Comparison of ENCODE assay signal across 9 cellular contexts in the genomic region with DNA sequence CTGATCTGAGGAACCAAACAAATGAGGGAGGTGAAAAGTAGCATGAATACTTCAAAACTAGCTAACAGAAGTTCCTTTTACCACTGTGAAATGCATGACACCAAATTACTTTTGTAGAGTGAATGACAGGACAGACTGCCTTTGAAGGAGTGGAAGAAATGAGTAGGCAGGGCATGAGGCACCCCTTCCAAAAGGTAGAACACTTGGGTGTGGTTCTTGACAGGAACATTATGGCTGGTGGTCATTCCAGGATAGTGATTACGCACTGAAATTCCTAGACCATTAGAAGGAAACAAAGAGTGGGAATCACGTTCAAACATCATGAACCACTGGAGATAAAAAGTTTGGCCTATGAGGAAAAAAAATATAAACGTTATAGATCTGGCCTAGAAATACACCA. TPM values are rescaled to one million over a fixed set of nuclear protein-coding genes. Genes with fewer than 3 reads are reported as not detected.
DNase-seq lines count a peak whose midpoint lies in the region; ATAC-seq and TF ChIP-seq lines count a peak whose summit lies in the region.
"Had no signal": no experiment of that assay in that cellular context is flagged by ENCODE, and none has a peak within 500 bp of the region (broad histone marks: within the 10 kb centered on the region; RNA-seq: fewer than 3 reads in every experiment).

No MANE protein-coding gene starts in this region.

- no peaks in the 10 kb centered on the region for H3F3A ChIP-seq in Loucy (ENCODE audit: low read depth)

- H3K18ac ChIP-seq in mesendoderm (ENCODE audit: low read length), result no peak overlapping the region

- no peaks in the 10 kb centered on the region for H3K27me3 ChIP-seq in CD8-positive, alpha-beta T cell (ENCODE audit: insufficient read depth, low read length)
- H3K27me3 ChIP-seq in Loucy (ENCODE audit: insufficient read depth, low read length, poor library complexity, severe bottlenecking) (no peaks in the 10 kb centered on the region), mesendoderm (ENCODE audit: insufficient read depth, low read length, poor library complexity) (no peaks in the 10 kb centered on the region)

- no peak overlapping the region for H3K4ac ChIP-seq in mesendoderm (ENCODE audit: low read depth, low read length)

- H4K5ac ChIP-seq in mesendoderm (ENCODE audit: low read length), result no peak overlapping the region

- peak overlapping the region; percentile 60 for H3K56ac ChIP-seq in mesendoderm (ENCODE audit: low read length)

- peaks cover 46% of the 10 kb centered on the region for H3K36me3 Mint-ChIP-seq in CD8-positive, alpha-beta T cell
- peaks cover 24% of the 10 kb centered on the region for H3K36me3 Mint-ChIP-seq in activated naive CD8-positive, alpha-beta T cell treated with anti-CD3 and anti-CD28 coated beads, Interleukin-2, amount 10 ng/mL, durations not matched to agents 7 days and 5 days

- peaks cover 62% of the 10 kb centered on the region for H4K20me1 ChIP-seq in Loucy (ENCODE audit: insufficient read depth, low read length, poor library complexity, severe bottlenecking)

- CTCF ChIA-PET in CD8-positive, alpha-beta T cell (lab: Charles Lee), result interaction anchor here (1.3 kb wide), 1 partner anchor 150 kb away, joined by 4 read pairs; no protein-coding TSS in a partner anchor

- intact Hi-C loops in CD8-positive, alpha-beta T cell (cut with DNase I, micrococcal nuclease), result loop anchor here (5.0 to 10.0 kb wide), 6 partner anchors 257 to 1481 kb away; a partner anchor contains a TSS

- peak overlapping the region; percentile 94 for H3K9ac ChIP-seq in Loucy (ENCODE audit: low read depth, low read length, poor library complexity, severe bottlenecking)
- no peak overlapping the region for H3K9ac ChIP-seq in mesendoderm (ENCODE audit: low read length)

- H3K9me3 ChIP-seq in CD8-positive, alpha-beta T cell (ENCODE audit: low read length), result no peaks in the 10 kb centered on the region
- no peaks in the 10 kb centered on the region for H3K9me3 ChIP-seq in Loucy (ENCODE audit: insufficient read depth, low read depth, low read length)

- no peak for ATAC-seq in CD8-positive, alpha-beta T cell
- no peak for ATAC-seq in activated naive CD8-positive, alpha-beta T cell treated with anti-CD3 and anti-CD28 coated beads, Interleukin-2, amount 10 ng/mL, durations not matched to agents 7 days and 5 days (ENCODE audit: low read depth)
- no peak for ATAC-seq in GM21723 (IDR thresholded peaks at IDR 0.05; ENCODE audit: unreplicated experiment)
- ATAC-seq in omental fat pad (ENCODE audit: low FRiP score), result no peak
- ATAC-seq: activated CD4-positive, CD25-positive, alpha-beta regulatory T cell treated with anti-CD3 and anti-CD28 coated beads, Interleukin-2, amount 50 U/mL, for 24 hours had no signal

- H3K79me1 ChIP-seq in mesendoderm (ENCODE audit: low read length), result no peaks in the 10 kb centered on the region

- H3K4me1 ChIP-seq in CD8-positive, alpha-beta T cell (ENCODE audit: insufficient read depth, low read length), result peaks cover 41% of the 10 kb centered on the region
- H3K4me1 ChIP-seq in Loucy (ENCODE audit: insufficient read depth, low read length, poor library complexity, severe bottlenecking), result peaks cover 14% of the 10 kb centered on the region
- no peaks in the 10 kb centered on the region for H3K4me1 ChIP-seq in mesendoderm (ENCODE audit: control insufficient read depth, low read depth, low read length)

- H3K27ac Mint-ChIP-seq in CD8-positive, alpha-beta T cell, result peak overlapping the region; percentile 79
- H3K27ac Mint-ChIP-seq in activated naive CD8-positive, alpha-beta T cell treated with anti-CD3 and anti-CD28 coated beads, Interleukin-2, amount 10 ng/mL, durations not matched to agents 7 days and 5 days, result peak overlapping the region; percentile 55

- H3K23ac ChIP-seq in mesendoderm (ENCODE audit: low read length), result no peak overlapping the region

- H2AK5ac ChIP-seq in mesendoderm (ENCODE audit: low read length), result no peak overlapping the region

- H3K9me3 Mint-ChIP-seq in CD8-positive, alpha-beta T cell, result no peaks in the 10 kb centered on the region
- H3K9me3 Mint-ChIP-seq in activated naive CD8-positive, alpha-beta T cell treated with anti-CD3 and anti-CD28 coated beads, Interleukin-2, amount 10 ng/mL, durations not matched to agents 7 days and 5 days, result no peaks in the 10 kb centered on the region

- H3K9me2 ChIP-seq in Loucy (replicated peaks; ENCODE audit: low read depth, low read length), result no peaks in the 10 kb centered on the region

- no peak for DNase-seq in CD8-positive, alpha-beta T cell
- no peak for DNase-seq in activated naive CD8-positive, alpha-beta T cell treated with anti-CD3 and anti-CD28 coated beads, Interleukin-2, amount 10 ng/mL, durations not matched to agents 7 days and 5 days
- DNase-seq in mesendoderm (no peak), caudate nucleus (lab: John Stamatoyannopoulos, UW) (no peak), omental fat pad (ENCODE audit: low spot score) (no peak), GM10266 (ENCODE audit: extremely low spot score) (no peak)

- no peak overlapping the region for H2BK5ac ChIP-seq in mesendoderm (ENCODE audit: low read length)

- no peak overlapping the region for H4K8ac ChIP-seq in mesendoderm (ENCODE audit: low read depth, low read length)

- WGBS in mesendoderm (ENCODE audit: extremely low coverage, insufficient coverage, low lambda C conversion rate), result no CpG with 5 or more reads among the region's 3 CpGs

- peaks cover 61% of the 10 kb centered on the region for H3K4me1 Mint-ChIP-seq in CD8-positive, alpha-beta T cell (ENCODE audit: low read depth)
- H3K4me1 Mint-ChIP-seq in activated naive CD8-positive, alpha-beta T cell treated with anti-CD3 and anti-CD28 coated beads, Interleukin-2, amount 10 ng/mL, durations not matched to agents 7 days and 5 days, result peaks cover 23% of the 10 kb centered on the region

- H3K36me3 ChIP-seq in CD8-positive, alpha-beta T cell (ENCODE audit: insufficient read depth, low read length), result peaks cover 3% of the 10 kb centered on the region
- H3K36me3 ChIP-seq in Loucy (ENCODE audit: insufficient read depth, low read length), result peaks cover 28% of the 10 kb centered on the region; the same call in 1 of the 2 replicates
- H3K36me3 ChIP-seq in mesendoderm (ENCODE audit: control insufficient read depth, insufficient read depth, low read length), result peaks cover 1% of the 10 kb centered on the region

- H2BK120ac ChIP-seq in mesendoderm (ENCODE audit: low read depth, low read length), result no peak overlapping the region

- H3K79me2 ChIP-seq in Loucy (ENCODE audit: insufficient read depth, low read length) (peaks cover 86% of the 10 kb centered on the region), mesendoderm (ENCODE audit: control insufficient read depth, insufficient read depth, low read length) (peaks cover 49% of the 10 kb centered on the region)

- H3K4me3 ChIP-seq in CD8-positive, alpha-beta T cell (ENCODE audit: low read depth, low read length), result no peak overlapping the region
- peak overlapping the region; percentile 85 for H3K4me3 ChIP-seq in Loucy (ENCODE audit: low read length, poor library complexity, severe bottlenecking)
- H3K4me3 ChIP-seq in mesendoderm (ENCODE audit: low read length), result no peak overlapping the region

- H3K4me3 Mint-ChIP-seq in CD8-positive, alpha-beta T cell, result peak overlapping the region; percentile 20
- peak overlapping the region; percentile 35 for H3K4me3 Mint-ChIP-seq in activated naive CD8-positive, alpha-beta T cell treated with anti-CD3 and anti-CD28 coated beads, Interleukin-2, amount 10 ng/mL, durations not matched to agents 7 days and 5 days

- H3K4me2 ChIP-seq in Loucy (ENCODE audit: low read depth, low read length, poor library complexity, severe bottlenecking), result peak overlapping the region; percentile 91
- no peak overlapping the region for H3K4me2 ChIP-seq in mesendoderm (ENCODE audit: low read length)

- H2AFZ ChIP-seq in Loucy (ENCODE audit: low read length), result no peak overlapping the region

- POLR2A ChIA-PET in CD8-positive, alpha-beta T cell (lab: Charles Lee), result no interaction called here
- POLR2A ChIA-PET in activated naive CD8-positive, alpha-beta T cell treated with anti-CD3 and anti-CD28 coated beads, Interleukin-2, amount 10 ng/mL, durations not matched to agents 7 days and 5 days (lab: Charles Lee), result no interaction called here

- no peak overlapping the region for H3K27ac ChIP-seq in CD8-positive, alpha-beta T cell (ENCODE audit: low read depth, low read length)
- H3K27ac ChIP-seq in mesendoderm (ENCODE audit: low read depth, low read length), result no peak overlapping the region
- no peak overlapping the region for H3K27ac ChIP-seq in caudate nucleus (ENCODE audit: low read depth, low read length)

- no peak for TF ChIP-seq CTCF in CD8-positive, alpha-beta T cell (IDR thresholded peaks at IDR 0.05)
- TF ChIP-seq CTCF in Loucy (conservative IDR thresholded peaks at IDR 0.05; ENCODE audit: low read length) (no peak), omental fat pad (IDR thresholded peaks at IDR 0.05) (no peak), GM10266 (IDR thresholded peaks at IDR 0.05; ENCODE audit: control insufficient read depth, insufficient read depth, low read depth, missing control alignments) (no peak)

- H3K27me3 Mint-ChIP-seq in CD8-positive, alpha-beta T cell (ENCODE audit: low read depth), result no peaks in the 10 kb centered on the region
- no peaks in the 10 kb centered on the region for H3K27me3 Mint-ChIP-seq in activated naive CD8-positive, alpha-beta T cell treated with anti-CD3 and anti-CD28 coated beads, Interleukin-2, amount 10 ng/mL, durations not matched to agents 7 days and 5 days

- no peak overlapping the region for H2BK15ac ChIP-seq in mesendoderm (replicated peaks; ENCODE audit: low read depth)

RNA-seq across cellular contexts. Expression of a gene that starts 4.9 kb away (rescaled TPM):
- 100 to 1,000 TPM; 122 to 154 TPM for total RNA-seq in CD8-positive, alpha-beta T cell
- 100 to 1,000 TPM; 219 to 225 TPM for total RNA-seq in activated naive CD8-positive, alpha-beta T cell treated with anti-CD3 and anti-CD28 coated beads, Interleukin-2, amount 10 ng/mL, durations not matched to agents 7 days and 5 days
- 48.4 TPM for polyA plus RNA-seq in mesendoderm (2013, experiment 1 of 2)
- 44.3 TPM for polyA plus RNA-seq in mesendoderm (2013, experiment 2 of 2)
- 100 to 1,000 TPM in 3 of 4 donors, 10 to 100 TPM in 1; 91.3 to 137 (median 118) TPM for total RNA-seq in omental fat pad
